6 cellular contexts compared by ENCODE assay signal in the genomic region with DNA sequence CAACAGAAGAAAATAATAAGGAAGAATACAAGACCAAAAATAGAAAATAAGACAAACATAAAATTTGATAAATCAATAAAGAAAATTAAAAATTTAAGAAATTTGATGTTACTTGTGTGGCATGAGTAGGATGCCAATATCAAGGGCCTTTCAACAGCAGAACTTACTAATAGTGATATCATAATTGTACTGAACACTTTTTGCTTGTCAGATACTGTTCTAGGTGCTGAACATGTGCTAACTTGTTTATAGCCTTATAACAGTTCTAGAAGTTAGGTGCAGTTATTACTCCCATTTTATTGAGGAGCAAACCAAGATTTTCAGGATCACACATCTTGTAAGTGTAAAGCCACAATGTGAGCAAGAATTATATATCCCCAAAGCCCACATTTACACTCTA.
"Had no signal": no experiment of that assay in that cellular context is flagged by ENCODE, and none has a peak within 500 bp of the region (broad histone marks: within the 10 kb centered on the region; RNA-seq: fewer than 3 reads in every experiment).

No MANE protein-coding gene starts in this region.

- DNase-seq: H9, HCEC 1CT had no signal

- H3K27ac Mint-ChIP-seq: GM23338, H9, IgD-negative memory B cell had no signal

- H3K27ac ChIP-seq: HL-60 had no signal

- H3K4me3 ChIP-seq: GM23338 had no signal

- ATAC-seq: GM23338, HepG2 had no signal

- H3K9me3 Mint-ChIP-seq: GM23338, H9 had no signal

- H3K4me1 Mint-ChIP-seq: GM23338, H9, IgD-negative memory B cell had no signal

- H3K27me3 Mint-ChIP-seq: IgD-negative memory B cell had no signal

- H3K4me3 Mint-ChIP-seq: GM23338, H9, IgD-negative memory B cell had no signal
